22 cellular contexts compared by ENCODE assay signal in the genomic region with DNA sequence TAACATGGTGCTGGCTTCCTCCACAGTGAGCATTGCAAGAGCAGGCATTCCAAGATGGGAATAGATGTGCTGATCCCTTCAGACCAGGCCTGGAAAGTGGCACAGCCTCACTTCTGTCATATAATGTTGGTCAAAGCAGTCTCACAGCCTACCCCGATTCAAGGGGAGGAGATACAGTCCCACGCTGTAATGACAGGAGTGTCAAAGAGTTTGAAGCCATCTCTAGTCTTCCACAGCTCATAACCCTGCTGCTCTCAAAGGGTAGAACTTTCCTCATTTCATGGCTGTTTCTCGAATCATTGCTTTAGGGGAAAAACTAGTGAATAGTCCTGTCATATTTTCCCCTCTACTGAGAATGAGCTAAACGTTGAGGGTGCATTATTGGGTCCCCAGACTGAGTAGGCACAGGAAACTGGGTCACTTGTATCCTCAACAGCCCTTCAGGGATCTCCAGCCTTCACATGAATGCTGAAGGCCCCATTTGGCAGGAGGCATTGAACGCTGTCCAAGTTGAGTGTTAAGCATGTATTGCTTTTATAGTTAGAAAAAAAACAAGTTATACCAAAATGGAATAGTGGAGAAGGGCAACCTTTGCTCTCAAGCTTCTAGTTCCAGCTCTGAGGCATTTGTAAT. TPM values are rescaled to one million over a fixed set of nuclear protein-coding genes. Genes with fewer than 3 reads are reported as not detected.
DNase-seq lines count a peak whose midpoint lies in the region; ATAC-seq, FAIRE-seq and TF ChIP-seq lines count a peak whose summit lies in the region.
"Had no signal": no experiment of that assay in that cellular context is flagged by ENCODE, and none has a peak within 500 bp of the region (broad histone marks: within the 10 kb centered on the region; RNA-seq: fewer than 3 reads in every experiment).

No MANE protein-coding gene starts in this region.

- peaks cover 11% of the 10 kb centered on the region for H3K4me1 Mint-ChIP-seq in central memory CD8-positive, alpha-beta T cell
- H3K4me1 Mint-ChIP-seq: activated B cell treated with CpG ODN at 0.5 μM for 24 hours had no signal

- no peak for ATAC-seq in central memory CD8-positive, alpha-beta T cell (replicated peaks; ENCODE audit: extremely low read depth, poor library complexity, severe bottlenecking)
- no peak for ATAC-seq in HG03135 (IDR thresholded peaks at IDR 0.05; ENCODE audit: unreplicated experiment)
- ATAC-seq: left colon had no signal

- peak overlapping the region; percentile 14 for H3K27ac Mint-ChIP-seq in central memory CD8-positive, alpha-beta T cell (ENCODE audit: low read depth)
- H3K27ac Mint-ChIP-seq: activated B cell treated with CpG ODN at 0.5 μM for 24 hours had no signal

- peak overlapping the region; percentile 29; the same call in 1 of the 2 replicates for H3K27ac ChIP-seq in 22Rv1
- H3K27ac ChIP-seq in coronary artery, result peak overlapping the region in 1 of 2 donors; percentile 34
- H3K27ac ChIP-seq: C4-2B, neutrophil, testis had no signal

- no peak overlapping the region for H3K4me3 ChIP-seq in coronary artery
- H3K4me3 ChIP-seq: testis had no signal

- TF ChIP-seq CTCF in 22Rv1 (IDR thresholded peaks at IDR 0.05), result no peak
- no peak for TF ChIP-seq CTCF in coronary artery (IDR thresholded peaks at IDR 0.05)
- TF ChIP-seq CTCF in D721Med (IDR thresholded peaks at IDR 0.05; ENCODE audit: insufficient read depth, missing control alignments), result no peak

- peak; percentile 17 for DNase-seq in G401 (ENCODE audit: low spot score)
- DNase-seq in central memory CD8-positive, alpha-beta T cell (ENCODE audit: low spot score in 2 of 2), result no peak
- DNase-seq in occipital lobe (lab: John Stamatoyannopoulos, UW), result peak; percentile 3
- DNase-seq in coronary artery (ENCODE audit: low spot score), result no peak
- no peak for DNase-seq in D721Med (ENCODE audit: insufficient read length, low spot score)
- DNase-seq: activated B cell treated with CpG ODN at 0.5 μM for 24 hours; activated CD4-positive, alpha-beta T cell treated with anti-CD3 and anti-CD28 coated beads, Interleukin-2, amount 50 U/mL, for 48 hours; activated naive CD4-positive, alpha-beta T cell treated with Interleukin-2 at 50 U/mL for 16 hours; activated T-cell treated with anti-CD3 and anti-CD28 coated beads for 4 hours; GDM1; left colon; mesenchymal stem cell; NCI-H2081; NCI-H226; SW 1271; T1000; testis had no signal

- FAIRE-seq in D721Med (lab: Jason Lieb, UNC), result no peak
- FAIRE-seq: endothelial cell of umbilical vein had no signal

- no peaks in the 10 kb centered on the region for H3K27me3 Mint-ChIP-seq in central memory CD8-positive, alpha-beta T cell
- H3K27me3 Mint-ChIP-seq: activated B cell treated with CpG ODN at 0.5 μM for 24 hours had no signal

- H3K9me3 Mint-ChIP-seq in central memory CD8-positive, alpha-beta T cell, result no peaks in the 10 kb centered on the region
- H3K9me3 Mint-ChIP-seq: activated B cell treated with CpG ODN at 0.5 μM for 24 hours had no signal

- in situ Hi-C loops in G401 (cut with HindIII; ENCODE audit: low sequenced_read_pairs), result no loop called here

- no peak overlapping the region for H3K4me3 Mint-ChIP-seq in central memory CD8-positive, alpha-beta T cell
- H3K4me3 Mint-ChIP-seq: activated B cell treated with CpG ODN at 0.5 μM for 24 hours had no signal

- H3K36me3 Mint-ChIP-seq in central memory CD8-positive, alpha-beta T cell (ENCODE audit: insufficient read depth), result peaks cover 15% of the 10 kb centered on the region

RNA-seq across cellular contexts. Expression of a gene that starts 27.3 kb away (rescaled TPM):
- total RNA-seq in G401 (2014; rRNA removed; shearing (Covaris generic)), result 110 and 135 TPM in 2 replicates
- total RNA-seq in occipital lobe, result 84.2 TPM

RNA-seq across cellular contexts. Expression of a gene that starts 47.9 kb away (rescaled TPM):
- total RNA-seq in G401 (2014; rRNA removed; shearing (Covaris generic)), result 75.7 and 164 TPM in 2 replicates
- total RNA-seq in occipital lobe, result 76.3 TPM

Comparison
In these comparisons a context has a peak if more than half of its experiments do, and no peak if none do; other contexts are left out.
1. DNase-seq: peak in G401 (single experiment) and occipital lobe (single experiment); none in central memory CD8-positive, alpha-beta T cell (0 of 2), coronary artery (single experiment) and D721Med (single experiment).